ENCODE assay signal across 8 cellular contexts in genomic region chr2:26243643-26244478, GRCh38. TPM values are rescaled to one million over a fixed set of nuclear protein-coding genes. Genes with fewer than 3 reads are reported as not detected.
A peak's percentile ranks its signal among the peaks of the same experiment; 100 is the strongest.
DNase-seq lines count a peak whose midpoint lies in the region; ATAC-seq, FAIRE-seq and TF ChIP-seq lines count a peak whose summit lies in the region.

No MANE protein-coding gene starts in this region.

- peak overlapping the region; percentile 84 for H3K9ac ChIP-seq in rectal smooth muscle tissue (ENCODE audit: low read length)

- POLR2A ChIA-PET in A549 (lab: Yijun Ruan, JAX) (interaction anchor here (0.9 to 4.1 kb wide), 4 partner anchors 30 to 365 kb away, joined by 3 to 18 read pairs (median 4); partner anchors contain the start of genes ADGRF3, ASXL2 and SELENOI), GM10248 (lab: Yijun Ruan, JAX) (interaction anchor here (0.7 kb wide), 1 partner anchor 71 kb away, joined by 3 read pairs; the partner anchor contains the start of gene GAREM2)

- CTCF ChIA-PET in A549 (lab: Yijun Ruan, JAX): interaction anchor here (0.7 to 5.4 kb wide), 12 partner anchors 12 to 446 kb away, joined by 3 to 44 read pairs (median 3); partner anchors contain the start of gene GAREM2
- CTCF ChIA-PET in GM10248 (lab: Yijun Ruan, JAX): interaction anchor here (0.9 to 3.5 kb wide), 7 partner anchors 9 to 253 kb away, joined by 3 to 16 read pairs (median 3); no protein-coding TSS in a partner anchor

- peaks cover 55% of the 10 kb centered on the region for H3K4me1 Mint-ChIP-seq in activated naive CD8-positive, alpha-beta T cell treated with anti-CD3 and anti-CD28 coated beads for 36 hours

- H3K27me3 ChIP-seq in rectal smooth muscle tissue (ENCODE audit: control insufficient read depth, insufficient read depth, low read length): no peaks in the 10 kb centered on the region

- peaks cover 36% of the 10 kb centered on the region for H3K4me1 ChIP-seq in A549
- H3K4me1 ChIP-seq in rectal smooth muscle tissue (ENCODE audit: control insufficient read depth, insufficient read depth, low read length): peaks cover 8% of the 10 kb centered on the region

- TF ChIP-seq RAD21 in A549 (conservative IDR thresholded peaks at IDR 0.05 in 1 of 2, IDR thresholded peaks at IDR 0.05 in 1 of 2): no peak

- H3K4me3 ChIP-seq in A549: peak overlapping the region; percentile 74
- H3K4me3 ChIP-seq in rectal smooth muscle tissue (ENCODE audit: low read length): peak overlapping the region; percentile 98

- no peak for TF ChIP-seq CTCF in A549 (IDR thresholded peaks at IDR 0.05)
- TF ChIP-seq CTCF in GM10248 (IDR thresholded peaks at IDR 0.05; ENCODE audit: control extremely low read depth, extremely low read depth, low read depth, missing control alignments): no peak

- no peaks in the 10 kb centered on the region for H3K36me3 ChIP-seq in rectal smooth muscle tissue (ENCODE audit: control insufficient read depth, insufficient read depth, low read length)

- TF ChIP-seq EP300 in A549 (IDR thresholded peaks at IDR 0.05): no peak

- TF ChIP-seq POLR2A in A549 (IDR thresholded peaks at IDR 0.05; ENCODE audit: low read length): no peak

- H3K4me2 ChIP-seq in A549: peak overlapping the region; percentile 83

- FAIRE-seq in A549 (lab: Jason Lieb, UNC): no peak

- peak overlapping the region; percentile 99 for H3K27ac Mint-ChIP-seq in activated naive CD8-positive, alpha-beta T cell treated with anti-CD3 and anti-CD28 coated beads for 36 hours

- peaks cover 5% of the 10 kb centered on the region for H3K36me3 Mint-ChIP-seq in activated naive CD8-positive, alpha-beta T cell treated with anti-CD3 and anti-CD28 coated beads for 36 hours

- DNase-seq in A549 (ENCODE audit: low read depth in 1 of 2, low spot score in 1 of 2): peak; percentile 19 to 34
- peak; percentile 13 for DNase-seq in GM10248 (ENCODE audit: extremely low spot score)
- DNase-seq in NCI-H1105 treated with DMSO at 0.1 percent for 48 hours (lab: John Stamatoyannopoulos, UW): peak; percentile 42
- DNase-seq in activated naive CD8-positive, alpha-beta T cell treated with anti-CD3 and anti-CD28 coated beads for 36 hours: no peak
- no peak for DNase-seq in left ventricle myocardium superior
- no peak for DNase-seq in HuH-7.5 (ENCODE audit: low spot score)

- H3K27ac ChIP-seq in A549 (peak overlapping the region; percentile 77 to 94), rectal smooth muscle tissue (ENCODE audit: low read depth, low read length) (peak overlapping the region; percentile 99)

- ATAC-seq in A549: peak; percentile 65 to 67
- peak; percentile 34 for ATAC-seq in HG02759 (IDR thresholded peaks at IDR 0.05; ENCODE audit: unreplicated experiment)
- peak; percentile 26 for ATAC-seq in left ventricle myocardium superior

- intact Hi-C loops in left ventricle myocardium superior (cut with micrococcal nuclease): no loop called here

- 1% methylated on average over 28 of the region's 32 CpGs for WGBS in A549 (ENCODE audit: missing lambda C conversion rate)

- peak overlapping the region; percentile 96 for H3K4me3 Mint-ChIP-seq in activated naive CD8-positive, alpha-beta T cell treated with anti-CD3 and anti-CD28 coated beads for 36 hours

- H3K27me3 Mint-ChIP-seq in activated naive CD8-positive, alpha-beta T cell treated with anti-CD3 and anti-CD28 coated beads for 36 hours: no peaks in the 10 kb centered on the region

- no peaks in the 10 kb centered on the region for H3K9me3 ChIP-seq in A549

- H3K9me3 Mint-ChIP-seq in activated naive CD8-positive, alpha-beta T cell treated with anti-CD3 and anti-CD28 coated beads for 36 hours: no peaks in the 10 kb centered on the region

TF ChIP-seq in A549, 52 proteins besides CTCF, POLR2A, EP300 and RAD21:
- TF ChIP-seq ESRRA (IDR thresholded peaks at IDR 0.05; ENCODE audit: borderline replicate concordance, low read length) (no peak), KDM1A (IDR thresholded peaks at IDR 0.05; ENCODE audit: low read depth) (no peak), KDM5A (IDR thresholded peaks at IDR 0.05) (peak; percentile 90; the same call in 1 of the 2 replicates), CHD4 (IDR thresholded peaks at IDR 0.05; ENCODE audit: borderline replicate concordance) (no peak)
- TF ChIP-seq, protein P1, sequence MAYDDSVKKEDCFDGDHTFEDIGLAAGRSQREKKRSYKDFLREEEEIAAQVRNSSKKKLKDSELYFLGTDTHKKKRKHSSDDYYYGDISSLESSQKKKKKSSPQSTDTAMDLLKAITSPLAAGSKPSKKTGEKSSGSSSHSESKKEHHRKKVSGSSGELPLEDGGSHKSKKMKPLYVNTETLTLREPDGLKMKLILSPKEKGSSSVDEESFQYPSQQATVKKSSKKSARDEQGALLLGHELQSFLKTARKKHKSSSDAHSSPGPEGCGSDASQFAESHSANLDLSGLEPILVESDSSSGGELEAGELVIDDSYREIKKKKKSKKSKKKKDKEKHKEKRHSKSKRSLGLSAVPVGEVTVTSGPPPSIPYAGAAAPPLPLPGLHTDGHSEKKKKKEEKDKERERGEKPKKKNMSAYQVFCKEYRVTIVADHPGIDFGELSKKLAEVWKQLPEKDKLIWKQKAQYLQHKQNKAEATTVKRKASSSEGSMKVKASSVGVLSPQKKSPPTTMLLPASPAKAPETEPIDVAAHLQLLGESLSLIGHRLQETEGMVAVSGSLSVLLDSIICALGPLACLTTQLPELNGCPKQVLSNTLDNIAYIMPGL (CRISPR knock-in tag; IDR thresholded peaks at IDR 0.05; ENCODE audit: borderline replicate concordance): no peak

RNA-seq across cellular contexts. Expression of gene HADHA, which starts 0.6 kb away (rescaled TPM):
- polyA plus RNA-seq in A549 (2011; rRNA removed) (161 and 174 TPM in 2 replicates), A549 (2017; fragmentation: RNase III; extraction: RNeasy Plus Mini Kit Qiagen cat#74134 plus additional on column Dnase treatment) (122 to 123 TPM (median 122 TPM) in 3 replicates)
- 57.5 and 58.9 TPM in 2 replicates for polyA plus RNA-seq in A549 (2012; cell fraction: cytosol; rRNA removed)
- 53.6 and 79.3 TPM in 2 replicates for polyA plus RNA-seq in A549 (2012; cell fraction: nucleus; rRNA removed)
- 163 and 188 TPM in 2 replicates for polyA minus RNA-seq in A549 (2011; rRNA and poly(A)+ RNA removed)
- 100 to 1,000 TPM; 119 to 120 TPM for total RNA-seq in activated naive CD8-positive, alpha-beta T cell treated with anti-CD3 and anti-CD28 coated beads for 36 hours
- total RNA-seq in left ventricle myocardium superior: 800 TPM

RNA-seq across cellular contexts. Expression of gene HADHB, which starts 0.9 kb away (rescaled TPM):
- polyA plus RNA-seq in A549 (2011; rRNA removed) (161 and 173 TPM in 2 replicates), A549 (2017; fragmentation: RNase III; extraction: RNeasy Plus Mini Kit Qiagen cat#74134 plus additional on column Dnase treatment) (93.1 to 102 TPM (median 95.4 TPM) in 3 replicates)
- polyA plus RNA-seq in A549 (2012; cell fraction: cytosol; rRNA removed): 68.9 and 79.4 TPM in 2 replicates
- polyA plus RNA-seq in A549 (2012; cell fraction: nucleus; rRNA removed): 48.4 and 94.9 TPM in 2 replicates
- 136 and 140 TPM in 2 replicates for polyA minus RNA-seq in A549 (2011; rRNA and poly(A)+ RNA removed)
- 10 to 100 TPM; 70.2 to 73.2 TPM for total RNA-seq in activated naive CD8-positive, alpha-beta T cell treated with anti-CD3 and anti-CD28 coated beads for 36 hours
- 1,919 TPM for total RNA-seq in left ventricle myocardium superior

Comparison
In these comparisons a context has a peak if more than half of its experiments do, and no peak if none do; other contexts are left out.
1. DNase-seq: peak in A549 (2 of 2), GM10248 (single experiment) and NCI-H1105 treated with DMSO at 0.1 percent for 48 hours (single experiment); none in activated naive CD8-positive, alpha-beta T cell treated with anti-CD3 and anti-CD28 coated beads for 36 hours (single experiment), left ventricle myocardium superior (single experiment) and HuH-7.5 (single experiment).
2. RNA of gene HADHB, which starts 0.9 kb away (total RNA-seq): 1,919 TPM in left ventricle myocardium superior (single experiment); 70.2 to 73.2 TPM in activated naive CD8-positive, alpha-beta T cell treated with anti-CD3 and anti-CD28 coated beads for 36 hours; every median in the first group is over 10 times any median in the second.
3. Peak in every context shown above with its lines, with median percentiles within 50 percentile points of each other: ATAC-seq.